Comparison of ENCODE assay signal across 15 cellular contexts in genomic region chr17:73635101-73635767, GRCh38.
"Had no signal": no experiment of that assay in that cellular context is flagged by ENCODE, and none has a peak within 500 bp of the region (broad histone marks: within the 10 kb centered on the region; RNA-seq: fewer than 3 reads in every experiment).

No MANE protein-coding gene starts in this region.

- H3K27ac ChIP-seq: prostate gland, right atrium auricular region, tibial nerve, vagina had no signal

- DNase-seq: activated B cell treated with CpG ODN at 0.5 μM for 24 hours; activated CD4-positive, alpha-beta T cell treated with anti-CD3 and anti-CD28 coated beads for 36 hours; activated CD4-positive, alpha-beta T cell treated with anti-CD3 and anti-CD28 coated beads, Interleukin-2, amount 50 U/mL, for 48 hours; activated CD8-positive, alpha-beta memory T cell treated with anti-CD3 and anti-CD28 coated beads, Interleukin-2, amount 50 U/mL, for 48 hours; activated naive CD4-positive, alpha-beta T cell treated with anti-CD3 and anti-CD28 coated beads for 36 hours; activated T-cell treated with anti-CD3 and anti-CD28 coated beads, Interleukin-2, amount 50 U/mL, for 4 hours; effector CD4-positive, alpha-beta T cell; left colon; stimulated activated CD4-positive, alpha-beta T cell treated with anti-CD3 and anti-CD28 coated beads, Interleukin-1b, Interleukin-23, amount 100 ng/mL, for 48 hours; stimulated activated naive CD8-positive, alpha-beta T cell treated with anti-CD3 and anti-CD28 coated beads, Interleukin-15, amount 100 ng/mL, for 72 hours; T-helper 9 cell had no signal

- H3K36me3 ChIP-seq: prostate gland, right atrium auricular region, tibial nerve, vagina had no signal

- H3K9me3 ChIP-seq: prostate gland, right atrium auricular region, tibial nerve, vagina had no signal

- H3K4me3 ChIP-seq: prostate gland, right atrium auricular region, tibial nerve, vagina had no signal

- H3K27me3 ChIP-seq: right atrium auricular region, tibial nerve, vagina had no signal

- H3K4me1 ChIP-seq: right atrium auricular region had no signal
